Comparison of ENCODE assay signal across 21 cellular contexts in genomic region chr5:154479944-154480750, GRCh38. TPM values are rescaled to one million over a fixed set of nuclear protein-coding genes. Genes with fewer than 3 reads are reported as not detected.
A peak's percentile ranks its signal among the peaks of the same experiment; 100 is the strongest.
DNase-seq lines count a peak whose midpoint lies in the region; ATAC-seq, FAIRE-seq and TF ChIP-seq lines count a peak whose summit lies in the region.
"Had no signal": no experiment of that assay in that cellular context is flagged by ENCODE, and none has a peak within 500 bp of the region (broad histone marks: within the 10 kb centered on the region; RNA-seq: fewer than 3 reads in every experiment).

No MANE protein-coding gene starts in this region.

- peaks cover 31% of the 10 kb centered on the region for H3K4me1 Mint-ChIP-seq in glutamatergic neuron (ENCODE audit: low read depth, unreplicated experiment)

- H3K4me3 Mint-ChIP-seq in glutamatergic neuron (ENCODE audit: unreplicated experiment): peak overlapping the region; percentile 69
- H3K4me3 Mint-ChIP-seq: HFFc6 had no signal

- peaks cover 50% of the 10 kb centered on the region for H3K27me3 Mint-ChIP-seq in glutamatergic neuron (ENCODE audit: unreplicated experiment)

- no peak for TF ChIP-seq EP300 in esophagus muscularis mucosa (IDR thresholded peaks at IDR 0.05)

- TF ChIP-seq POLR2A in GM12891 (IDR thresholded peaks at IDR 0.05; ENCODE audit: low read depth, low read length) (no peak), esophagus muscularis mucosa (IDR thresholded peaks at IDR 0.05; ENCODE audit: low read depth) (no peak)

- H3K9me3 ChIP-seq in heart right ventricle: no peaks in the 10 kb centered on the region
- no peaks in the 10 kb centered on the region for H3K9me3 ChIP-seq in esophagus muscularis mucosa
- H3K9me3 ChIP-seq: ascending aorta, prostate gland had no signal

- intact Hi-C loops in heart right ventricle (cut with DNase I): loop anchor here in 1 of 10 donors (10.0 kb wide), 1 partner anchor 375 kb away; the partner anchor contains the start of genes CNOT8 and FAXDC2
- intact Hi-C loops in esophagus muscularis mucosa (cut with DNase I): no loop called here

- WGBS in heart right ventricle, 2 donors: 28 to 45% methylated on average over 29 to 31 of the region's 31 CpGs
- WGBS in esophagus muscularis mucosa: 12% methylated on average over 14 of the region's 31 CpGs

- H3K27me3 ChIP-seq in heart right ventricle (peaks cover 33 to 100% (median 100%) of the 10 kb centered on the region in 7 donors), esophagus muscularis mucosa (peaks cover 29 to 100% (median 99%) of the 10 kb centered on the region in 4 donors)

- FAIRE-seq in GM12891 (lab: Jason Lieb, UNC): peak; percentile 43
- FAIRE-seq: GM18507 had no signal

- no peaks in the 10 kb centered on the region for H3K36me3 ChIP-seq in heart right ventricle
- no peaks in the 10 kb centered on the region for H3K36me3 ChIP-seq in esophagus muscularis mucosa
- H3K36me3 ChIP-seq: ascending aorta; BLaER1 treated with 17β-estradiol and CSF1 and Interleukin-3, amounts not matched to agents 10 nM and 100 nM; prostate gland had no signal

- H3K9me3 Mint-ChIP-seq in glutamatergic neuron (ENCODE audit: unreplicated experiment): peaks cover 9% of the 10 kb centered on the region
- H3K9me3 Mint-ChIP-seq: HFFc6 had no signal

- H3K27ac ChIP-seq in heart right ventricle (no peak overlapping the region), esophagus muscularis mucosa (replicated peaks in 1 of 4) (no peak overlapping the region)
- H3K27ac ChIP-seq: ascending aorta; BLaER1 treated with 17β-estradiol and CSF1 and Interleukin-3, amounts not matched to agents 10 nM and 100 nM; prostate gland had no signal

- TF ChIP-seq CTCF in glutamatergic neuron (IDR thresholded peaks at IDR 0.05; ENCODE audit: partially characterized antibody, unreplicated experiment) (no peak), heart right ventricle (IDR thresholded peaks at IDR 0.05) (no peak), esophagus muscularis mucosa (IDR thresholded peaks at IDR 0.05) (no peak)

- DNase-seq in GM12891 (ENCODE audit: insufficient read length, low spot score) (no peak), glutamatergic neuron (no peak), retina (peak; percentile 52), heart right ventricle (no peak), ecto neural progenitor cell (ENCODE audit: low spot score) (no peak), esophagus muscularis mucosa (ENCODE audit: extremely low spot score) (no peak)
- DNase-seq: activated CD4-positive, alpha-beta T cell treated with anti-CD3 and anti-CD28 coated beads for 48 hours; dermis blood vessel endothelial cell; HFFc6; immature natural killer cell; NCI-H526 had no signal

- peaks cover 16 to 70% (median 52%) of the 10 kb centered on the region in 9 donors for H3K4me1 ChIP-seq in heart right ventricle
- peaks cover 52 to 79% (median 69%) of the 10 kb centered on the region in 4 donors for H3K4me1 ChIP-seq in esophagus muscularis mucosa

- H3K27ac Mint-ChIP-seq in glutamatergic neuron (ENCODE audit: unreplicated experiment): no peak overlapping the region
- H3K27ac Mint-ChIP-seq: HFFc6, immature natural killer cell had no signal

- no peak overlapping the region for H3K4me3 ChIP-seq in heart right ventricle
- no peak overlapping the region for H3K4me3 ChIP-seq in esophagus muscularis mucosa
- H3K4me3 ChIP-seq: ascending aorta; BLaER1 treated with 17β-estradiol and CSF1 and Interleukin-3, amounts not matched to agents 10 nM and 100 nM; prostate gland had no signal

- peak; percentile 40 for ATAC-seq in HG02852 (IDR thresholded peaks at IDR 0.05; ENCODE audit: unreplicated experiment)
- ATAC-seq in GM21447 (IDR thresholded peaks at IDR 0.05; ENCODE audit: unreplicated experiment): no peak
- no peak for ATAC-seq in heart right ventricle

- peaks cover 5% of the 10 kb centered on the region for H3K36me3 Mint-ChIP-seq in glutamatergic neuron (ENCODE audit: unreplicated experiment)

TF ChIP-seq in GM12891, 5 proteins besides CTCF, POLR2A, EP300 and RAD21:
- TF ChIP-seq TAF1 (IDR thresholded peaks at IDR 0.05; ENCODE audit: low read depth, low read length) (no peak), SPI1 (IDR thresholded peaks at IDR 0.05; ENCODE audit: low read depth, low read length) (no peak)

RNA-seq across cellular contexts. Expression of gene HAND1, which starts 2.1 kb away (rescaled TPM):
- 0.06 TPM for polyA plus RNA-seq in GM12891 (2012; ENCODE audit: low read depth, missing spikeins)
- total RNA-seq in glutamatergic neuron (ENCODE audit: unreplicated experiment) (0.47 TPM), heart right ventricle (10 to 100 TPM; 22.2 to 33.0 (median 24.8) TPM), esophagus muscularis mucosa (not detected)
- polyA plus RNA-seq in heart right ventricle: 10 to 100 TPM; 16.8 to 18.4 TPM
- total RNA-seq: activated T-helper 2 cell treated with anti-CD3 and anti-CD28 coated beads, Interferon-gamma antibody, Interleukin-2, Interleukin-4, amounts not matched to agents 10 μg/mL and 5 μg/mL and 100 μg/mL, durations not matched to agents 14 hours and 24 hours and 36 hours; ascending aorta; dermis blood vessel endothelial cell; HFFc6; mononuclear cell; prostate gland; RPMI7951; T-helper 1 cell treated with Interleukin-12 subunit alpha and Interleukin-12 subunit beta and Interleukin-4 antibody, amounts not matched to agents 30 ng/mL and 1 ng/mL, for 36 hours had no signal
- polyA plus RNA-seq: immature natural killer cell had no signal

RNA-seq across cellular contexts. Expression of gene SAP30L, which starts 34.4 kb away (rescaled TPM):
- polyA plus RNA-seq in GM12891 (2012; ENCODE audit: low read depth, missing spikeins): 16.6 TPM
- total RNA-seq in glutamatergic neuron (ENCODE audit: unreplicated experiment): 18.1 TPM
- 10 to 100 TPM; 25.9 to 38.3 (median 33.8) TPM for total RNA-seq in heart right ventricle
- 10 to 100 TPM; 14.4 to 36.4 TPM for polyA plus RNA-seq in heart right ventricle
- 10 to 100 TPM; 34.9 to 54.9 (median 46.2) TPM for total RNA-seq in esophagus muscularis mucosa

Comparison
In these comparisons a context has a peak if more than half of its experiments do, and no peak if none do; other contexts are left out.
1. RNA of gene HAND1, which starts 2.1 kb away (total RNA-seq): 22.2 to 33.0 TPM in heart right ventricle; 0.47 TPM in glutamatergic neuron (single experiment) and not detected in esophagus muscularis mucosa; every median in the first group is over 10 times any median in the second.